ENCODE assay signal across 30 cellular contexts in the genomic region with DNA sequence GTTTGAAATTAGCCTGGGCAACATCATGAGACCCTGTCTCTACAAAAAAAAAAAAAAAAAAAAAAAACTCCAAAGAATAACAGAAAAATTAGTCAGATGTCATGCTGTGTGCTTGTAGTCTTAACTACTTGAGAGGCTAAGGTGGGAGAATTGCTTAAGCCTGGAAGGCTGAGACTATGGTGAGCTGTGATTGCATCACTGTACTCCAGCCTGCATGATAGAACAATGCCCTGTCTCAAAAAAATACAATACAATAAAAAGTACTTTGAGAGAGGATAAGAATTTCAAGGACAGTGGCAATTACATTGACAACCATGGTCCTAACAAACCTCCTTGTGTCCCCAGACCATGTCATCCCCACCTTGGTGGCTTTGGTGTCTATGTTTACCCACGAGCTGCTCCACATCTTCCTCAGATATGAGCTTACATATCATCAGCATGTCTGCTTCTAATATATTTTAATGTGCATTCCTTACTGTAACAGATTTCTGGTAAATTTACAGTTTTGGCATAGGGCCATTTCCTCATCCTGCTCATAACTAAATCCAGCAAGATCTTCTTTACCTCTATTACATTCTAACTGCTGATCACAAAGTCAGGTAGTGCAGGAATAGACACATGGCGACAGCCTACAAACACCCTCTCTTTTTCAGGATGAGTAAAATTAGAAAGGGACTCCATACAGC.
"Had no signal": no experiment of that assay in that cellular context is flagged by ENCODE, and none has a peak within 500 bp of the region (broad histone marks: within the 10 kb centered on the region; RNA-seq: fewer than 3 reads in every experiment).

No MANE protein-coding gene starts in this region.

- H3K9me3 ChIP-seq: adrenal gland, ascending aorta, neutrophil, ovary, prostate gland, right atrium auricular region, suprapubic skin, transverse colon had no signal

- H3K4me1 Mint-ChIP-seq: activated CD4-positive, alpha-beta T cell treated with anti-CD3 and anti-CD28 coated beads for 36 hours; endodermal cell; stimulated activated naive CD8-positive, alpha-beta T cell treated with anti-CD3 and anti-CD28 coated beads, Interleukin-15, amount 100 ng/mL, for 72 hours; WTC11 had no signal

- ATAC-seq: activated CD4-positive, alpha-beta T cell treated with anti-CD3 and anti-CD28 coated beads for 36 hours; activated T-cell treated with anti-CD3 and anti-CD28 coated beads, Interleukin-2, amount 50 U/mL, for 4 hours; left ventricle myocardium superior; natural killer cell treated with Interleukin-12 subunit alpha and Interleukin-12 subunit beta and Interleukin-15 and Interleukin-18, amount 100 ng/mL, for 72 hours; stimulated activated naive CD8-positive, alpha-beta T cell treated with anti-CD3 and anti-CD28 coated beads, Interleukin-15, amount 100 ng/mL, for 72 hours; WTC11 had no signal

- H3K27ac ChIP-seq: adrenal gland, ascending aorta, coronary artery, neutrophil, ovary, prostate gland, right atrium auricular region, suprapubic skin, transverse colon had no signal

- H3K27ac Mint-ChIP-seq: activated CD4-positive, alpha-beta T cell treated with anti-CD3 and anti-CD28 coated beads for 36 hours; activated naive CD8-positive, alpha-beta T cell; activated T-helper 2 cell treated with anti-CD3 and anti-CD28 coated beads, Interferon-gamma antibody, Interleukin-2, Interleukin-4, amounts not matched to agents 10 μg/mL and 5 μg/mL and 100 μg/mL, durations not matched to agents 14 hours and 24 hours and 36 hours; endodermal cell; natural killer cell treated with Interleukin-12 subunit alpha and Interleukin-12 subunit beta and Interleukin-15 and Interleukin-18, amount 100 ng/mL, for 72 hours; stimulated activated naive CD8-positive, alpha-beta T cell treated with anti-CD3 and anti-CD28 coated beads, Interleukin-15, amount 100 ng/mL, for 72 hours; WTC11 had no signal

- H3K4me3 Mint-ChIP-seq: activated CD4-positive, alpha-beta T cell treated with anti-CD3 and anti-CD28 coated beads for 36 hours; activated naive CD8-positive, alpha-beta T cell; activated T-cell treated with anti-CD3 and anti-CD28 coated beads, Interleukin-2, amount 50 U/mL, for 4 hours; endodermal cell; natural killer cell treated with Interleukin-12 subunit alpha and Interleukin-12 subunit beta and Interleukin-15 and Interleukin-18, amount 100 ng/mL, for 72 hours; stimulated activated naive CD8-positive, alpha-beta T cell treated with anti-CD3 and anti-CD28 coated beads, Interleukin-15, amount 100 ng/mL, for 72 hours; WTC11 had no signal

- H3K4me3 ChIP-seq: adrenal gland, ascending aorta, coronary artery, ovary, prostate gland, right atrium auricular region, suprapubic skin, transverse colon had no signal

- DNase-seq: activated CD4-positive, alpha-beta T cell treated with anti-CD3 and anti-CD28 coated beads for 36 hours; activated CD4-positive, alpha-beta T cell treated with anti-CD3 and anti-CD28 coated beads, Interleukin-2, amount 50 U/mL, for 4 hours; activated CD8-positive, alpha-beta memory T cell treated with anti-CD3 and anti-CD28 coated beads for 24 hours; activated CD8-positive, alpha-beta memory T cell treated with anti-CD3 and anti-CD28 coated beads, Interleukin-2, amount 50 U/mL, for 4 hours; activated naive CD4-positive, alpha-beta T cell; activated T-cell treated with anti-CD3 and anti-CD28 coated beads, Interleukin-2, amount 50 U/mL, for 4 hours; adrenal gland; endodermal cell; glutamatergic neuron; hippocampal formation; left ventricle myocardium superior; mammary epithelial cell; ovary; stimulated activated CD4-positive, alpha-beta T cell treated with anti-CD3 and anti-CD28 coated beads, Interleukin-12 subunit alpha, Interleukin-12 subunit beta, amount 100 ng/mL, for 4 hours; stimulated activated CD4-positive, alpha-beta T cell treated with anti-CD3 and anti-CD28 coated beads, Interleukin-4, amount 100 ng/mL, for 4 hours; stimulated activated naive CD8-positive, alpha-beta T cell treated with anti-CD3 and anti-CD28 coated beads, Interleukin-15, amount 100 ng/mL, for 72 hours; T-helper 9 cell; transverse colon had no signal

- H3K36me3 ChIP-seq: adrenal gland, ascending aorta, neutrophil, ovary, prostate gland, right atrium auricular region, suprapubic skin, transverse colon had no signal

- H3K27me3 ChIP-seq: adrenal gland, ascending aorta, neutrophil, ovary, right atrium auricular region, suprapubic skin had no signal

- FAIRE-seq: frontal cortex, urothelium cell line had no signal

- H3K27me3 Mint-ChIP-seq: activated naive CD8-positive, alpha-beta T cell; stimulated activated naive CD8-positive, alpha-beta T cell treated with anti-CD3 and anti-CD28 coated beads, Interleukin-15, amount 100 ng/mL, for 72 hours had no signal

- H3K4me1 ChIP-seq: adrenal gland, ascending aorta, prostate gland, right atrium auricular region, suprapubic skin, transverse colon had no signal
